1 cellular context compared by ENCODE assay signal in genomic region chr5:35849850-35850249, GRCh38.
TF ChIP-seq lines count a peak whose summit lies in the region.

No MANE protein-coding gene starts in this region.

TF ChIP-seq in IMR-90, 13 proteins besides CTCF, POLR2A, EP300 and RAD21:
- TF ChIP-seq CEBPB (IDR thresholded peaks at IDR 0.05; ENCODE audit: low read depth, low read length) (no peak), MAZ (IDR thresholded peaks at IDR 0.05; ENCODE audit: borderline replicate concordance, low read depth, low read length) (no peak), MAFK (IDR thresholded peaks at IDR 0.05; ENCODE audit: low read depth, low read length) (no peak), USF2 (IDR thresholded peaks at IDR 0.05; ENCODE audit: low read depth, low read length) (no peak), SMC3 (IDR thresholded peaks at IDR 0.05; ENCODE audit: low read depth, low read length) (no peak), FOS (IDR thresholded peaks at IDR 0.05; ENCODE audit: low read depth, low read length) (no peak), ELK1 (IDR thresholded peaks at IDR 0.05; ENCODE audit: borderline replicate concordance, low read depth, low read length) (no peak), MXI1 (IDR thresholded peaks at IDR 0.05; ENCODE audit: borderline replicate concordance, low read depth, low read length) (no peak), CHD1 (IDR thresholded peaks at IDR 0.05; ENCODE audit: low read depth, low read length) (no peak), NFE2L2 (IDR thresholded peaks at IDR 0.05; ENCODE audit: low read depth, low read length) (no peak), RFX5 (IDR thresholded peaks at IDR 0.05; ENCODE audit: low read depth, low read length) (no peak), BHLHE40 (IDR thresholded peaks at IDR 0.05; ENCODE audit: low read depth, low read length) (no peak), RCOR1 (IDR thresholded peaks at IDR 0.05; ENCODE audit: insufficient replicate concordance, low read length) (no peak)
